8 cellular contexts compared by ENCODE assay signal in genomic region chr4:39469429-39470077, GRCh38. TPM values are rescaled to one million over a fixed set of nuclear protein-coding genes. Genes with fewer than 3 reads are reported as not detected.
A peak's percentile ranks its signal among the peaks of the same experiment; 100 is the strongest.
DNase-seq lines count a peak whose midpoint lies in the region; ATAC-seq, FAIRE-seq and TF ChIP-seq lines count a peak whose summit lies in the region.

No MANE protein-coding gene starts in this region.

- H3K4me1 ChIP-seq in pancreas = no peaks in the 10 kb centered on the region

- no peak overlapping the region for H3K4me3 ChIP-seq in pancreas

- CTCF ChIA-PET in activated CD8-positive, alpha-beta T cell treated with anti-CD3 and anti-CD28 coated beads, Interleukin-2, amount 10 ng/mL, durations not matched to agents 7 days and 5 days (lab: Charles Lee) = interaction anchor here (0.7 to 2.2 kb wide), 42 partner anchors 9 to 848 kb away, joined by 3 to 32 read pairs (median 4); partner anchors contain the start of genes LIAS, RPL9, SMIM14 and UBE2K

- peak; percentile 45 for DNase-seq in COLO829 (ENCODE audit: low spot score)
- peak; percentile 35 for DNase-seq in NCI-H510A (lab: John Stamatoyannopoulos, UW)
- DNase-seq in activated CD8-positive, alpha-beta T cell treated with anti-CD3 and anti-CD28 coated beads, Interleukin-2, amount 10 ng/mL, durations not matched to agents 7 days and 5 days = peak; percentile 30
- DNase-seq in globus pallidus (ENCODE audit: low spot score) = peak; percentile 79
- DNase-seq in pancreas = peak in 3 of 6 donors; percentile 16 to 49 (median 29)
- no peak for DNase-seq in NK-92 (lab: John Stamatoyannopoulos, UW; ENCODE audit: unreplicated experiment)

- intact Hi-C loops in pancreas (cut with DNase I) = loop anchor here in 1 of 3 donors (10.0 kb wide), 1 partner anchor 135 kb away; no protein-coding TSS in a partner anchor

- 70 to 71% methylated on average over 4 of the region's 4 CpGs for WGBS in pancreas, 2 donors

- H3K9me3 ChIP-seq in pancreas = no peaks in the 10 kb centered on the region

- no peaks in the 10 kb centered on the region for H3K27me3 ChIP-seq in pancreas

- POLR2A ChIA-PET in activated CD8-positive, alpha-beta T cell treated with anti-CD3 and anti-CD28 coated beads, Interleukin-2, amount 10 ng/mL, durations not matched to agents 7 days and 5 days (lab: Charles Lee) = interaction anchor here (0.5 to 1.3 kb wide), 3 partner anchors 9 to 169 kb away, joined by 3 to 9 read pairs (median 5); partner anchors contain the start of genes LIAS, RPL9 and SMIM14

- peak; percentile 90 for ATAC-seq in GM19035 (IDR thresholded peaks at IDR 0.05; ENCODE audit: unreplicated experiment)
- peak; percentile 71 for ATAC-seq in HG03342 (IDR thresholded peaks at IDR 0.05; ENCODE audit: unreplicated experiment)
- ATAC-seq in activated CD8-positive, alpha-beta T cell treated with anti-CD3 and anti-CD28 coated beads, Interleukin-2, amount 10 ng/mL, durations not matched to agents 7 days and 5 days = peak; percentile 77
- ATAC-seq in pancreas = peak; percentile 72 to 96 (median 92)

- FAIRE-seq in pancreas (lab: Jason Lieb, UNC) = peak; percentile 89

- no peaks in the 10 kb centered on the region for H3K9me3 Mint-ChIP-seq in activated CD8-positive, alpha-beta T cell treated with anti-CD3 and anti-CD28 coated beads, Interleukin-2, amount 10 ng/mL, durations not matched to agents 7 days and 5 days (ENCODE audit: insufficient read depth)

- H3K27ac Mint-ChIP-seq in activated CD8-positive, alpha-beta T cell treated with anti-CD3 and anti-CD28 coated beads, Interleukin-2, amount 10 ng/mL, durations not matched to agents 7 days and 5 days = peak overlapping the region; percentile 48

- peak overlapping the region in 2 of 4 donors; percentile 30 to 68 for H3K27ac ChIP-seq in pancreas

- no peak overlapping the region for H3K4me3 Mint-ChIP-seq in activated CD8-positive, alpha-beta T cell treated with anti-CD3 and anti-CD28 coated beads, Interleukin-2, amount 10 ng/mL, durations not matched to agents 7 days and 5 days

- peaks cover 0 to 2% (median 0%) of the 10 kb centered on the region in 3 donors for H3K36me3 ChIP-seq in pancreas

- H3K36me3 Mint-ChIP-seq in activated CD8-positive, alpha-beta T cell treated with anti-CD3 and anti-CD28 coated beads, Interleukin-2, amount 10 ng/mL, durations not matched to agents 7 days and 5 days (ENCODE audit: low read depth) = peaks cover 25% of the 10 kb centered on the region

- H3K27me3 Mint-ChIP-seq in activated CD8-positive, alpha-beta T cell treated with anti-CD3 and anti-CD28 coated beads, Interleukin-2, amount 10 ng/mL, durations not matched to agents 7 days and 5 days (ENCODE audit: low read depth) = no peaks in the 10 kb centered on the region

- peak; percentile 54 to 72 (median 64) for TF ChIP-seq CTCF in pancreas (IDR thresholded peaks at IDR 0.05)

- H3K4me1 Mint-ChIP-seq in activated CD8-positive, alpha-beta T cell treated with anti-CD3 and anti-CD28 coated beads, Interleukin-2, amount 10 ng/mL, durations not matched to agents 7 days and 5 days (ENCODE audit: low read depth) = peaks cover 9% of the 10 kb centered on the region

RNA-seq across cellular contexts. Expression of gene LIAS, which starts 10.7 kb away (rescaled TPM):
- total RNA-seq in activated CD8-positive, alpha-beta T cell treated with anti-CD3 and anti-CD28 coated beads, Interleukin-2, amount 10 ng/mL, durations not matched to agents 7 days and 5 days = 10 to 100 TPM; 15.3 to 16.1 TPM
- 10 to 100 TPM in 2 of 6 donors, 1 to 10 TPM in 4; 5.9 to 13.1 (median 8.5) TPM for total RNA-seq in pancreas
- polyA plus RNA-seq in pancreas = 10 to 100 TPM; 11.4 to 18.1 TPM

RNA-seq across cellular contexts. Expression of gene RPL9, which starts 10.8 kb away (rescaled TPM):
- total RNA-seq in activated CD8-positive, alpha-beta T cell treated with anti-CD3 and anti-CD28 coated beads, Interleukin-2, amount 10 ng/mL, durations not matched to agents 7 days and 5 days = 1,000 to 10,000 TPM; 1,107 to 1,219 TPM
- 1,000 to 10,000 TPM in 5 of 6 donors, 100 to 1,000 TPM in 1; 952 to 1,393 (median 1,175) TPM for total RNA-seq in pancreas
- polyA plus RNA-seq in pancreas = 1,000 to 10,000 TPM; 1,500 to 2,346 TPM

RNA-seq across cellular contexts. Expression of gene UGDH, which starts 57.7 kb away (rescaled TPM):
- 10 to 100 TPM; 11.1 to 11.7 TPM for total RNA-seq in activated CD8-positive, alpha-beta T cell treated with anti-CD3 and anti-CD28 coated beads, Interleukin-2, amount 10 ng/mL, durations not matched to agents 7 days and 5 days
- total RNA-seq in pancreas = 10 to 100 TPM; 16.0 to 84.8 (median 54.9) TPM
- polyA plus RNA-seq in pancreas = 1 to 10 TPM; 7.0 to 8.7 TPM
